Comparison of ENCODE assay signal across 16 cellular contexts in genomic region chrX:110006826-110007375, GRCh38. TPM values are rescaled to one million over a fixed set of nuclear protein-coding genes. Genes with fewer than 3 reads are reported as not detected.
DNase-seq lines count a peak whose midpoint lies in the region; ATAC-seq lines count a peak whose summit lies in the region.
"Had no signal": no experiment of that assay in that cellular context is flagged by ENCODE, and none has a peak within 500 bp of the region (broad histone marks: within the 10 kb centered on the region; RNA-seq: fewer than 3 reads in every experiment).

No MANE protein-coding gene starts in this region.

- H3K36me3 Mint-ChIP-seq in activated naive CD4-positive, alpha-beta T cell treated with anti-CD3 and anti-CD28 coated beads for 36 hours (ENCODE audit: low read depth): peaks cover 5% of the 10 kb centered on the region
- peaks cover 29% of the 10 kb centered on the region for H3K36me3 Mint-ChIP-seq in activated naive CD4-positive, alpha-beta T cell treated with anti-CD3 and anti-CD28 coated beads, Interleukin-2, amount 10 ng/mL, durations not matched to agents 7 days and 5 days
- peaks cover 7% of the 10 kb centered on the region for H3K36me3 Mint-ChIP-seq in T-helper 17 cell (ENCODE audit: low read depth)
- H3K36me3 Mint-ChIP-seq in stimulated activated effector memory CD8-positive, alpha-beta T cell treated with anti-CD3 and anti-CD28 coated beads, Interleukin-12 subunit alpha, Interleukin-12 subunit beta, amount 100 ng/mL, for 72 hours: peaks cover 10% of the 10 kb centered on the region

- no peak for DNase-seq in activated naive CD4-positive, alpha-beta T cell treated with anti-CD3 and anti-CD28 coated beads for 36 hours
- no peak for DNase-seq in activated naive CD4-positive, alpha-beta T cell treated with anti-CD3 and anti-CD28 coated beads, Interleukin-2, amount 10 ng/mL, durations not matched to agents 7 days and 5 days
- DNase-seq in T-helper 17 cell (no peak), fibroblast of gingiva (ENCODE audit: low read depth) (peak; percentile 4), posterior vena cava (ENCODE audit: low spot score) (no peak), hippocampal formation (lab: John Stamatoyannopoulos, UW) (no peak)
- no peak for DNase-seq in stimulated activated effector memory CD8-positive, alpha-beta T cell treated with anti-CD3 and anti-CD28 coated beads, Interleukin-12 subunit alpha, Interleukin-12 subunit beta, amount 100 ng/mL, for 72 hours (ENCODE audit: low spot score in 2 of 2)
- DNase-seq: activated CD4-positive, alpha-beta T cell treated with anti-CD3 and anti-CD28 coated beads, Interleukin-2, amount 50 U/mL, for 4 hours; amygdala; cortex of kidney; midbrain; NCI-H524 treated with DMSO at 0.1 percent for 48 hours; spleen had no signal

- H3K9me3 ChIP-seq in T-helper 17 cell (ENCODE audit: control insufficient read depth, low read length, poor library complexity, severe bottlenecking): no peaks in the 10 kb centered on the region
- H3K9me3 ChIP-seq: spleen had no signal

- H3K4me3 Mint-ChIP-seq in activated naive CD4-positive, alpha-beta T cell treated with anti-CD3 and anti-CD28 coated beads for 36 hours: no peak overlapping the region
- no peak overlapping the region for H3K4me3 Mint-ChIP-seq in activated naive CD4-positive, alpha-beta T cell treated with anti-CD3 and anti-CD28 coated beads, Interleukin-2, amount 10 ng/mL, durations not matched to agents 7 days and 5 days
- H3K4me3 Mint-ChIP-seq in T-helper 17 cell: no peak overlapping the region
- H3K4me3 Mint-ChIP-seq in stimulated activated effector memory CD8-positive, alpha-beta T cell treated with anti-CD3 and anti-CD28 coated beads, Interleukin-12 subunit alpha, Interleukin-12 subunit beta, amount 100 ng/mL, for 72 hours: no peak overlapping the region
- H3K4me3 Mint-ChIP-seq: activated T-helper 1 cell treated with anti-CD3 and anti-CD28 coated beads, Interleukin-12 subunit alpha, Interleukin-12 subunit beta, Interleukin-2, Interleukin-4 antibody, amounts not matched to agents 30 ng/mL and 10 ng/mL and 1 ng/mL, durations not matched to agents 14 hours and 24 hours and 36 hours; T-helper 2 cell treated with Interferon-gamma antibody and Interleukin-4, amounts not matched to agents 5 μg/mL and 100 μg/mL, for 36 hours had no signal

- H3K4me1 Mint-ChIP-seq in activated naive CD4-positive, alpha-beta T cell treated with anti-CD3 and anti-CD28 coated beads for 36 hours (ENCODE audit: low read depth): peaks cover 32% of the 10 kb centered on the region
- peaks cover 25% of the 10 kb centered on the region for H3K4me1 Mint-ChIP-seq in activated naive CD4-positive, alpha-beta T cell treated with anti-CD3 and anti-CD28 coated beads, Interleukin-2, amount 10 ng/mL, durations not matched to agents 7 days and 5 days
- H3K4me1 Mint-ChIP-seq in T-helper 17 cell: peaks cover 28% of the 10 kb centered on the region
- peaks cover 46% of the 10 kb centered on the region for H3K4me1 Mint-ChIP-seq in stimulated activated effector memory CD8-positive, alpha-beta T cell treated with anti-CD3 and anti-CD28 coated beads, Interleukin-12 subunit alpha, Interleukin-12 subunit beta, amount 100 ng/mL, for 72 hours

- ATAC-seq in T-helper 17 cell: no peak
- ATAC-seq in stimulated activated effector memory CD8-positive, alpha-beta T cell treated with anti-CD3 and anti-CD28 coated beads, Interleukin-12 subunit alpha, Interleukin-12 subunit beta, amount 100 ng/mL, for 72 hours: no peak
- no peak for ATAC-seq in HG03442 (IDR thresholded peaks at IDR 0.05; ENCODE audit: unreplicated experiment)

- H3K27me3 Mint-ChIP-seq in activated naive CD4-positive, alpha-beta T cell treated with anti-CD3 and anti-CD28 coated beads for 36 hours (ENCODE audit: low read depth): no peaks in the 10 kb centered on the region
- H3K27me3 Mint-ChIP-seq in activated naive CD4-positive, alpha-beta T cell treated with anti-CD3 and anti-CD28 coated beads, Interleukin-2, amount 10 ng/mL, durations not matched to agents 7 days and 5 days: no peaks in the 10 kb centered on the region
- H3K27me3 Mint-ChIP-seq in T-helper 17 cell: no peaks in the 10 kb centered on the region

- CTCF ChIA-PET in activated naive CD4-positive, alpha-beta T cell treated with anti-CD3 and anti-CD28 coated beads for 36 hours (lab: Charles Lee): interaction anchor here (0.7 kb wide), 1 partner anchor 123 kb away, joined by 4 read pairs; no protein-coding TSS in a partner anchor
- CTCF ChIA-PET in activated naive CD4-positive, alpha-beta T cell treated with anti-CD3 and anti-CD28 coated beads, Interleukin-2, amount 10 ng/mL, durations not matched to agents 7 days and 5 days (lab: Charles Lee): no interaction called here

- intact Hi-C loops in activated naive CD4-positive, alpha-beta T cell treated with anti-CD3 and anti-CD28 coated beads for 36 hours (cut with micrococcal nuclease): no loop called here
- intact Hi-C loops in posterior vena cava (cut with DNase I): no loop called here

- H3K9me3 Mint-ChIP-seq in activated naive CD4-positive, alpha-beta T cell treated with anti-CD3 and anti-CD28 coated beads for 36 hours: no peaks in the 10 kb centered on the region
- no peaks in the 10 kb centered on the region for H3K9me3 Mint-ChIP-seq in activated naive CD4-positive, alpha-beta T cell treated with anti-CD3 and anti-CD28 coated beads, Interleukin-2, amount 10 ng/mL, durations not matched to agents 7 days and 5 days
- H3K9me3 Mint-ChIP-seq in stimulated activated effector memory CD8-positive, alpha-beta T cell treated with anti-CD3 and anti-CD28 coated beads, Interleukin-12 subunit alpha, Interleukin-12 subunit beta, amount 100 ng/mL, for 72 hours: no peaks in the 10 kb centered on the region
- H3K9me3 Mint-ChIP-seq: activated T-helper 1 cell treated with anti-CD3 and anti-CD28 coated beads, Interleukin-12 subunit alpha, Interleukin-12 subunit beta, Interleukin-2, Interleukin-4 antibody, amounts not matched to agents 30 ng/mL and 10 ng/mL and 1 ng/mL, durations not matched to agents 14 hours and 24 hours and 36 hours; T-helper 2 cell treated with Interferon-gamma antibody and Interleukin-4, amounts not matched to agents 5 μg/mL and 100 μg/mL, for 36 hours had no signal

- peak overlapping the region; percentile 17 for H3K27ac Mint-ChIP-seq in activated naive CD4-positive, alpha-beta T cell treated with anti-CD3 and anti-CD28 coated beads for 36 hours
- no peak overlapping the region for H3K27ac Mint-ChIP-seq in activated naive CD4-positive, alpha-beta T cell treated with anti-CD3 and anti-CD28 coated beads, Interleukin-2, amount 10 ng/mL, durations not matched to agents 7 days and 5 days
- peak overlapping the region; percentile 57 for H3K27ac Mint-ChIP-seq in T-helper 17 cell
- peak overlapping the region; percentile 48 for H3K27ac Mint-ChIP-seq in stimulated activated effector memory CD8-positive, alpha-beta T cell treated with anti-CD3 and anti-CD28 coated beads, Interleukin-12 subunit alpha, Interleukin-12 subunit beta, amount 100 ng/mL, for 72 hours
- H3K27ac Mint-ChIP-seq: activated T-helper 1 cell treated with anti-CD3 and anti-CD28 coated beads, Interleukin-12 subunit alpha, Interleukin-12 subunit beta, Interleukin-2, Interleukin-4 antibody, amounts not matched to agents 30 ng/mL and 10 ng/mL and 1 ng/mL, durations not matched to agents 14 hours and 24 hours and 36 hours; T-helper 2 cell treated with Interferon-gamma antibody and Interleukin-4, amounts not matched to agents 5 μg/mL and 100 μg/mL, for 36 hours had no signal

RNA-seq across cellular contexts. Expression of gene TMEM164, which starts 4.0 kb away (rescaled TPM):
- 10 to 100 TPM; 11.9 to 12.0 TPM for total RNA-seq in activated naive CD4-positive, alpha-beta T cell treated with anti-CD3 and anti-CD28 coated beads for 36 hours
- total RNA-seq in T-helper 17 cell: 10 to 100 TPM; 15.1 to 32.7 TPM
- 10 to 100 TPM; 12.5 to 14.2 TPM for total RNA-seq in posterior vena cava
